Comparison of ENCODE assay signal across 7 cellular contexts in the genomic region with DNA sequence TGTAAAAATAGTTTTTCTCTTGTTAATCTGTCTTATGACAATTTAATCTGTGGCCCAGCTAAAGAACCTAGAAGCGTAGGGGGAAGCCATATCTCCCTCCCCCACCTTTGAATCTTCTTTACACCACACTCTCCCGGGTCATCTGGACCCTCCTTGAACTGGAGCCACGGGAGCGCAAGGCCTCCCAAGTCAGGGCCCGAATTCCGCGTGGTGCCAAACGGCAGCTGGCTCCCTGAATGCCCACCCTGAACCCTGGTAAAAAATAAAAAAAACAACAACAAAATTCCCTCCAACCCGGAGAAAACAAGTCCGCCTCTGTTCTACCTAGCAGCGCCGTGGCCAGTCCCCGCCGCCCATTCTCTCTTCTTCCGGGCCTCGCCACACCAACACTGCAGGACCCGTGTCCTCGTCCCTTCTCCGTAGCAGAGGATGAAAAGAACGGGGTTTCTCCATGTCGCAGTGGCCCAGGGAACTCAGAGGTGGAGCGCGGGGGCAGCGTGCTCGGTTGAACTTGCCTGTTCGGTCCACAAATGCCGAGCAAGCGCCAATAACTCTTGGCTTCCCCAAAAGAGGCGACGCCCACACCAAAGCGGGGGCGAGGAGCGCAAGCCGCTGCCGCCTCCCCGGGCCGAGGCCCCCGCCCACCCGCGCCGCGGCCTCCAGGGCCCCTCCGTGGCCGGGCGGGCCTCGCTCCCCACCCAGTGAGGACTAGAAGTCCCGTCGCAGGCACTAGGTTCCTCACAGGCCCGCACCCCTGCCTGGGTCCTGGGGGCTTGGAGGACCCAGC. TPM values are rescaled to one million over a fixed set of nuclear protein-coding genes. Genes with fewer than 3 reads are reported as not detected.
A peak's percentile ranks its signal among the peaks of the same experiment; 100 is the strongest.
DNase-seq lines count a peak whose midpoint lies in the region; ATAC-seq and TF ChIP-seq lines count a peak whose summit lies in the region.

No MANE protein-coding gene starts in this region.

- no peak for TF ChIP-seq CTCF in WERI-Rb-1 (IDR thresholded peaks at IDR 0.05; ENCODE audit: low read depth, low read length)
- TF ChIP-seq CTCF in kidney epithelial cell (IDR thresholded peaks at IDR 0.05; ENCODE audit: insufficient read depth, low read length, poor library complexity, severe bottlenecking) = no peak

- no peaks in the 10 kb centered on the region for H3K27me3 ChIP-seq in WERI-Rb-1 (ENCODE audit: insufficient read depth, low read depth, severe bottlenecking)
- no peaks in the 10 kb centered on the region for H3K27me3 ChIP-seq in kidney epithelial cell (ENCODE audit: control insufficient read depth, insufficient read depth, low read length)

- no peaks in the 10 kb centered on the region; the same call in 1 of the 2 replicates for H3K36me3 ChIP-seq in WERI-Rb-1
- H3K36me3 ChIP-seq in kidney epithelial cell (ENCODE audit: control insufficient read depth, insufficient read depth, low read length) = peaks cover 2% of the 10 kb centered on the region

- DNase-seq in NCI-H1105 treated with DMSO at 0.1 percent for 48 hours (lab: John Stamatoyannopoulos, UW) (peak; percentile 54), WERI-Rb-1 (peak; percentile 30), kidney epithelial cell (ENCODE audit: low read depth) (no peak)
- DNase-seq in central memory CD4-positive, alpha-beta T cell = peak; percentile 46
- peak; percentile 9 to 44 (median 12) for DNase-seq in stimulated activated CD4-positive, alpha-beta T cell treated with anti-CD3 and anti-CD28 coated beads, Interleukin-1b, Interleukin-23, amount 100 ng/mL, for 24 hours (ENCODE audit: low read depth in 4 of 4, low spot score in 1 of 4)

- peak overlapping the region; percentile 86 for H3K4me3 ChIP-seq in WERI-Rb-1 (ENCODE audit: low read depth, low read length)
- peak overlapping the region; percentile 83 for H3K4me3 ChIP-seq in kidney epithelial cell (ENCODE audit: low read depth, low read length)

- H3K9me3 ChIP-seq in WERI-Rb-1 (ENCODE audit: severe bottlenecking) = peaks cover 10% of the 10 kb centered on the region

- ATAC-seq in GM18502 (IDR thresholded peaks at IDR 0.05; ENCODE audit: poor library complexity, unreplicated experiment) (peak; percentile 78), HG02623 (IDR thresholded peaks at IDR 0.05; ENCODE audit: unreplicated experiment) (peak; percentile 62)

- H3K27ac ChIP-seq in WERI-Rb-1 = peak overlapping the region; percentile 79

RNA-seq across cellular contexts. Expression of gene FKBP9, which starts 15.1 kb away (rescaled TPM):
- total RNA-seq in kidney epithelial cell = 107 TPM in 2 replicates

RNA-seq across cellular contexts. Expression of gene KBTBD2, which starts 50.6 kb away (rescaled TPM):
- 29.3 and 35.0 TPM in 2 replicates for total RNA-seq in kidney epithelial cell
